12 cellular contexts compared by ENCODE assay signal in genomic region chr7:50121269-50121668, GRCh38. TPM values are rescaled to one million over a fixed set of nuclear protein-coding genes. Genes with fewer than 3 reads are reported as not detected.
DNase-seq lines count a peak whose midpoint lies in the region; ATAC-seq, FAIRE-seq and TF ChIP-seq lines count a peak whose summit lies in the region.
"Had no signal": no experiment of that assay in that cellular context is flagged by ENCODE, and none has a peak within 500 bp of the region (broad histone marks: within the 10 kb centered on the region; RNA-seq: fewer than 3 reads in every experiment).

No MANE protein-coding gene starts in this region.

- H3K4me3 Mint-ChIP-seq in activated T-helper 17 cell treated with anti-CD3 and anti-CD28 coated beads, Interleukin-2, amount 50 U/mL, for 72 hours, result no peak overlapping the region

- H3K9me3 Mint-ChIP-seq in activated T-helper 17 cell treated with anti-CD3 and anti-CD28 coated beads, Interleukin-2, amount 50 U/mL, for 72 hours, result no peaks in the 10 kb centered on the region

- peaks cover 13% of the 10 kb centered on the region for H3K27me3 Mint-ChIP-seq in activated T-helper 17 cell treated with anti-CD3 and anti-CD28 coated beads, Interleukin-2, amount 50 U/mL, for 72 hours

- TF ChIP-seq CTCF in D721Med (IDR thresholded peaks at IDR 0.05; ENCODE audit: insufficient read depth, missing control alignments), result no peak

- no peaks in the 10 kb centered on the region for H3K36me3 Mint-ChIP-seq in activated T-helper 17 cell treated with anti-CD3 and anti-CD28 coated beads, Interleukin-2, amount 50 U/mL, for 72 hours (ENCODE audit: low read depth)

- H3K4me1 Mint-ChIP-seq in activated T-helper 17 cell treated with anti-CD3 and anti-CD28 coated beads, Interleukin-2, amount 50 U/mL, for 72 hours, result no peaks in the 10 kb centered on the region

- no peak overlapping the region for H3K27ac Mint-ChIP-seq in activated T-helper 17 cell treated with anti-CD3 and anti-CD28 coated beads, Interleukin-2, amount 50 U/mL, for 72 hours

- DNase-seq in globus pallidus (ENCODE audit: low spot score), result peak; percentile 6
- no peak for DNase-seq in NCI-H1436 treated with DMSO at 0.1 percent for 48 hours (lab: John Stamatoyannopoulos, UW)
- no peak for DNase-seq in D721Med (ENCODE audit: insufficient read length, low spot score)
- no peak for DNase-seq in left ventricle myocardium superior
- DNase-seq: NCI-H510A treated with DMSO at 0.1 percent for 48 hours; stimulated activated CD4-positive, alpha-beta T cell treated with anti-CD3 and anti-CD28 coated beads, Interleukin-1b, Interleukin-23, amount 100 ng/mL, for 48 hours had no signal

- peak; percentile 84 for ATAC-seq in GM18909 (IDR thresholded peaks at IDR 0.05; ENCODE audit: poor library complexity, unreplicated experiment)
- ATAC-seq in GM21723 (IDR thresholded peaks at IDR 0.05; ENCODE audit: unreplicated experiment), result peak; percentile 92
- ATAC-seq in HG03354 (IDR thresholded peaks at IDR 0.05; ENCODE audit: poor library complexity, severe bottlenecking, unreplicated experiment), result peak; percentile 84
- no peak for ATAC-seq in activated T-helper 17 cell treated with anti-CD3 and anti-CD28 coated beads, Interleukin-2, amount 50 U/mL, for 72 hours (replicated peaks)
- ATAC-seq in left ventricle myocardium superior, result no peak

- no peak for FAIRE-seq in D721Med (lab: Jason Lieb, UNC)

- intact Hi-C loops in left ventricle myocardium superior (cut with micrococcal nuclease), result no loop called here

RNA-seq across cellular contexts. Expression of gene ZPBP, which starts 28.2 kb away (rescaled TPM):
- total RNA-seq in activated T-helper 17 cell treated with anti-CD3 and anti-CD28 coated beads, Interleukin-2, amount 50 U/mL, for 72 hours, result not detected
- total RNA-seq in left ventricle myocardium superior, result not detected
- total RNA-seq: fibroblast of lung, omental fat pad had no signal

Comparison
In these comparisons a context has a peak if more than half of its experiments do, and no peak if none do; other contexts are left out.
1. ATAC-seq: peak in GM18909 (single experiment), GM21723 (single experiment) and HG03354 (single experiment); none in activated T-helper 17 cell treated with anti-CD3 and anti-CD28 coated beads, Interleukin-2, amount 50 U/mL, for 72 hours (single experiment) and left ventricle myocardium superior (single experiment).